Comparison of ENCODE assay signal across 1 cellular context in genomic region chr16:81633680-81634379, GRCh38.
A peak's percentile ranks its signal among the peaks of the same experiment; 100 is the strongest.
TF ChIP-seq lines count a peak whose summit lies in the region.

No MANE protein-coding gene starts in this region.

TF ChIP-seq in K562, 482 proteins besides CTCF, POLR2A, EP300 and RAD21 (continued from another document and continues in another):
- TF ChIP-seq HMGXB4 (CRISPR knock-in tag; IDR thresholded peaks at IDR 0.05) (no peak), ZNF511 (CRISPR knock-in tag; IDR thresholded peaks at IDR 0.05) (no peak), ZFP30 (CRISPR knock-in tag; IDR thresholded peaks at IDR 0.05; ENCODE audit: borderline replicate concordance) (no peak), MED1 (CRISPR knock-in tag; IDR thresholded peaks at IDR 0.05; ENCODE audit: borderline replicate concordance) (no peak), NCOA1 (IDR thresholded peaks at IDR 0.05; ENCODE audit: low read depth) (peak; percentile 19; the same call in 1 of the 2 replicates), E2F6 (IDR thresholded peaks at IDR 0.05; ENCODE audit: borderline replicate concordance in 1 of 2, extremely low read depth in 1 of 2, insufficient read depth in 1 of 2, insufficient read length in 1 of 2, low read depth in 1 of 2, low read length in 1 of 2, poor library complexity in 1 of 2, severe bottlenecking in 1 of 2) (no peak), ZNF766 (CRISPR knock-in tag; conservative IDR thresholded peaks at IDR 0.05) (peak; percentile 24; the same call in 1 of the 2 replicates), MBD2 (IDR thresholded peaks at IDR 0.05; ENCODE audit: borderline replicate concordance, low read depth) (no peak), ZNF311 (CRISPR knock-in tag; IDR thresholded peaks at IDR 0.05) (peak; percentile 14; the same call in 1 of the 2 replicates), CBFA2T3 (IDR thresholded peaks at IDR 0.05) (peak; percentile 89), ZNF408 (CRISPR knock-in tag; IDR thresholded peaks at IDR 0.05; ENCODE audit: low read depth) (no peak), FOXK1 (CRISPR knock-in tag; IDR thresholded peaks at IDR 0.05; ENCODE audit: borderline replicate concordance) (no peak), TCF3 (CRISPR knock-in tag; IDR thresholded peaks at IDR 0.05) (peak; percentile 95), ZNF518B (CRISPR knock-in tag; IDR thresholded peaks at IDR 0.05) (no peak), ZBTB17 (CRISPR knock-in tag; IDR thresholded peaks at IDR 0.05) (no peak), ZNF384 (IDR thresholded peaks at IDR 0.05; ENCODE audit: low read depth, low read length) (no peak), ZKSCAN3 (CRISPR knock-in tag; IDR thresholded peaks at IDR 0.05) (no peak), LEF1 (IDR thresholded peaks at IDR 0.05) (peak; percentile 37; the same call in 1 of the 2 replicates), SREBF1 (IDR thresholded peaks at IDR 0.05; ENCODE audit: borderline replicate concordance, low read depth, low read length) (no peak), HNRNPUL1 (IDR thresholded peaks at IDR 0.05; ENCODE audit: low read length) (no peak), ZNF583 (CRISPR knock-in tag; IDR thresholded peaks at IDR 0.05) (no peak), SMAD2 (IDR thresholded peaks at IDR 0.05; ENCODE audit: low read depth, low read length) (no peak), GATAD2B (IDR thresholded peaks at IDR 0.05; ENCODE audit: borderline replicate concordance) (no peak), CREM (IDR thresholded peaks at IDR 0.05; ENCODE audit: low read depth) (peak; percentile 6; the same call in 1 of the 2 replicates), ZNF785 (CRISPR knock-in tag; IDR thresholded peaks at IDR 0.05) (no peak), TARDBP (IDR thresholded peaks at IDR 0.05) (no peak), NR2C2 (CRISPR knock-in tag; IDR thresholded peaks at IDR 0.05) (no peak), NR2C2 (tag; IDR thresholded peaks at IDR 0.05) (peak; percentile 9; the same call in 1 of the 2 replicates), ZNF12 (CRISPR knock-in tag; IDR thresholded peaks at IDR 0.05) (no peak), KLF16 (IDR thresholded peaks at IDR 0.05) (peak; percentile 50; the same call in 1 of the 2 replicates), ARNT (IDR thresholded peaks at IDR 0.05) (no peak), DNMT1 (IDR thresholded peaks at IDR 0.05) (no peak), CTBP1 (IDR thresholded peaks at IDR 0.05; ENCODE audit: borderline replicate concordance) (peak; percentile 55), HOXB6 (CRISPR knock-in tag; IDR thresholded peaks at IDR 0.05; ENCODE audit: borderline replicate concordance) (no peak), HDAC1 (IDR thresholded peaks at IDR 0.05) (peak in 1 of 2 experiments; percentile 64; a peak in 2 of 4 replicates), CREB3L1 (IDR thresholded peaks at IDR 0.05; ENCODE audit: borderline replicate concordance, low read depth) (no peak), POLR3A (IDR thresholded peaks at IDR 0.05; ENCODE audit: borderline replicate concordance, extremely low read depth, insufficient read depth, insufficient read length) (no peak), EGR1 (conservative IDR thresholded peaks at IDR 0.05) (no peak), SMARCA4 (IDR thresholded peaks at IDR 0.05) (peak; percentile 71), SOX6 (IDR thresholded peaks at IDR 0.05) (peak; percentile 70), ZFP36 (IDR thresholded peaks at IDR 0.05; ENCODE audit: low read depth, low read length, partially characterized antibody) (no peak), CLOCK (CRISPR knock-in tag; IDR thresholded peaks at IDR 0.05; ENCODE audit: borderline replicate concordance) (no peak), SETDB1 (IDR thresholded peaks at IDR 0.05; ENCODE audit: low read length) (no peak), HNRNPLL (IDR thresholded peaks at IDR 0.05; ENCODE audit: low read depth, low read length, poor library complexity, severe bottlenecking) (no peak), RHOXF2B (CRISPR knock-in tag; conservative IDR thresholded peaks at IDR 0.05) (no peak), SLC30A9 (CRISPR knock-in tag; IDR thresholded peaks at IDR 0.05) (no peak), ZNF280A (IDR thresholded peaks at IDR 0.05; ENCODE audit: low read depth, partially characterized antibody) (no peak), ILF3 (IDR thresholded peaks at IDR 0.05; ENCODE audit: borderline replicate concordance) (no peak), ZNF436 (CRISPR knock-in tag; IDR thresholded peaks at IDR 0.05) (no peak), MCM5 (IDR thresholded peaks at IDR 0.05; ENCODE audit: low read depth) (no peak), HMG20B (CRISPR knock-in tag; IDR thresholded peaks at IDR 0.05) (no peak), ETV1 (tag; conservative IDR thresholded peaks at IDR 0.05; ENCODE audit: low read depth) (no peak), GTF2B (IDR thresholded peaks at IDR 0.05; ENCODE audit: extremely low read depth, insufficient read length) (no peak), LARP7 (IDR thresholded peaks at IDR 0.05) (no peak), HNRNPK (IDR thresholded peaks at IDR 0.05; ENCODE audit: low read depth, low read length, poor library complexity, severe bottlenecking) (no peak), ZBTB8A (IDR thresholded peaks at IDR 0.05; ENCODE audit: partially characterized antibody) (no peak), ZNF197 (CRISPR knock-in tag; IDR thresholded peaks at IDR 0.05; ENCODE audit: low read depth) (no peak), ILK (tag; IDR thresholded peaks at IDR 0.05; ENCODE audit: borderline replicate concordance, low read depth) (no peak), DDX20 (tag; IDR thresholded peaks at IDR 0.05; ENCODE audit: low read depth) (no peak), ZNF282 (CRISPR knock-in tag; IDR thresholded peaks at IDR 0.05) (no peak), ZNF778 (CRISPR knock-in tag; IDR thresholded peaks at IDR 0.05) (no peak), U2AF1 (optimal IDR thresholded peaks at IDR 0.05; ENCODE audit: low read depth, low read length) (no peak), FOXM1 (IDR thresholded peaks at IDR 0.05; ENCODE audit: low read depth) (peak; percentile 31; the same call in 1 of the 2 replicates), FOXM1 (CRISPR knock-in tag; IDR thresholded peaks at IDR 0.05; ENCODE audit: low read depth) (no peak), POLR2AphosphoS2 (IDR thresholded peaks at IDR 0.05; ENCODE audit: low read length) (no peak)
